Comparison of ENCODE assay signal across 9 cellular contexts in genomic region chr19:56839665-56840451, GRCh38. TPM values are rescaled to one million over a fixed set of nuclear protein-coding genes. Genes with fewer than 3 reads are reported as not detected.
DNase-seq lines count a peak whose midpoint lies in the region; ATAC-seq and TF ChIP-seq lines count a peak whose summit lies in the region.
"Had no signal": no experiment of that assay in that cellular context is flagged by ENCODE, and none has a peak within 500 bp of the region (broad histone marks: within the 10 kb centered on the region; RNA-seq: fewer than 3 reads in every experiment).

No MANE protein-coding gene starts in this region.

- no peaks in the 10 kb centered on the region for H3K36me3 Mint-ChIP-seq in activated B cell treated with CpG ODN at 0.5 μM for 24 hours (ENCODE audit: low read depth)
- H3K36me3 Mint-ChIP-seq in neural progenitor cell: peaks cover 2% of the 10 kb centered on the region
- no peaks in the 10 kb centered on the region for H3K36me3 Mint-ChIP-seq in stimulated activated effector memory CD8-positive, alpha-beta T cell treated with anti-CD3 and anti-CD28 coated beads, Interleukin-12 subunit alpha, Interleukin-12 subunit beta, amount 100 ng/mL, for 72 hours

- no peaks in the 10 kb centered on the region for H3K4me1 Mint-ChIP-seq in activated B cell treated with CpG ODN at 0.5 μM for 24 hours
- H3K4me1 Mint-ChIP-seq in neural progenitor cell: no peaks in the 10 kb centered on the region
- H3K4me1 Mint-ChIP-seq in stimulated activated effector memory CD8-positive, alpha-beta T cell treated with anti-CD3 and anti-CD28 coated beads, Interleukin-12 subunit alpha, Interleukin-12 subunit beta, amount 100 ng/mL, for 72 hours: peaks cover 8% of the 10 kb centered on the region
- H3K4me1 Mint-ChIP-seq: memory B cell had no signal

- H3K27ac Mint-ChIP-seq in activated B cell treated with CpG ODN at 0.5 μM for 24 hours (peak overlapping the region; percentile 11), neural progenitor cell (no peak overlapping the region)
- no peak overlapping the region for H3K27ac Mint-ChIP-seq in stimulated activated effector memory CD8-positive, alpha-beta T cell treated with anti-CD3 and anti-CD28 coated beads, Interleukin-12 subunit alpha, Interleukin-12 subunit beta, amount 100 ng/mL, for 72 hours
- H3K27ac Mint-ChIP-seq: memory B cell had no signal

- intact Hi-C loops in activated B cell treated with CpG ODN at 0.5 μM for 24 hours (cut with micrococcal nuclease): no loop called here
- intact Hi-C loops in Right ventricle myocardium superior (cut with DNase I): no loop called here
- intact Hi-C loops in psoas muscle (cut with DNase I): no loop called here

- TF ChIP-seq CTCF in activated B cell treated with CpG ODN at 0.5 μM for 24 hours (IDR thresholded peaks at IDR 0.05) (no peak), psoas muscle (IDR thresholded peaks at IDR 0.05) (no peak), neural progenitor cell (IDR thresholded peaks at IDR 0.05) (no peak)

- ATAC-seq in activated B cell treated with CpG ODN at 0.5 μM for 24 hours (ENCODE audit: low read depth) (peak; percentile 37), Right ventricle myocardium superior (ENCODE audit: poor library complexity) (peak; percentile 64), psoas muscle (peak; percentile 61 to 70 (median 65))
- ATAC-seq in stimulated activated effector memory CD8-positive, alpha-beta T cell treated with anti-CD3 and anti-CD28 coated beads, Interleukin-12 subunit alpha, Interleukin-12 subunit beta, amount 100 ng/mL, for 72 hours: no peak

- POLR2A ChIA-PET in activated B cell treated with CpG ODN at 0.5 μM for 24 hours (lab: Charles Lee): no interaction called here

- H3K36me3 ChIP-seq in psoas muscle (ENCODE audit: insufficient read depth in 1 of 2, low read depth in 1 of 2) (no peaks in the 10 kb centered on the region), neural progenitor cell (no peaks in the 10 kb centered on the region)

- H3K4me3 ChIP-seq in psoas muscle: peak overlapping the region; percentile 61
- H3K4me3 ChIP-seq in neural progenitor cell: no peak overlapping the region

- WGBS in psoas muscle, 3 donors: 47 to 51% (median 48%) methylated on average over 43 to 48 of the region's 48 CpGs

- H3K79me2 ChIP-seq in neural progenitor cell (ENCODE audit: low read depth): no peaks in the 10 kb centered on the region

- CTCF ChIA-PET in activated B cell treated with CpG ODN at 0.5 μM for 24 hours (lab: Charles Lee): no interaction called here

- DNase-seq in DMS 273 treated with DMSO at 0.1 percent for 48 hours (lab: John Stamatoyannopoulos, UW): peak; percentile 99
- DNase-seq in activated B cell treated with CpG ODN at 0.5 μM for 24 hours: no peak
- DNase-seq in Right ventricle myocardium superior: peak; percentile 95
- peak; percentile 93 for DNase-seq in psoas muscle
- no peak for DNase-seq in neural progenitor cell (ENCODE audit: low spot score)
- no peak for DNase-seq in GM19240 (ENCODE audit: insufficient read length, low spot score)
- DNase-seq in stimulated activated effector memory CD8-positive, alpha-beta T cell treated with anti-CD3 and anti-CD28 coated beads, Interleukin-12 subunit alpha, Interleukin-12 subunit beta, amount 100 ng/mL, for 72 hours (ENCODE audit: low spot score in 2 of 2): no peak
- no peak for DNase-seq in SHP77 (lab: John Stamatoyannopoulos, UW)

- H3K4me2 ChIP-seq in neural progenitor cell: no peak overlapping the region

- no peak overlapping the region for H2AFZ ChIP-seq in neural progenitor cell (replicated peaks)

- H3K27me3 Mint-ChIP-seq in activated B cell treated with CpG ODN at 0.5 μM for 24 hours: peaks cover 2% of the 10 kb centered on the region
- H3K27me3 Mint-ChIP-seq in neural progenitor cell (ENCODE audit: insufficient read depth, low read depth): peaks cover 3% of the 10 kb centered on the region

- H3K27me3 ChIP-seq in psoas muscle (ENCODE audit: insufficient read depth in 3 of 3, low read length in 2 of 3) (no peaks in the 10 kb centered on the region), neural progenitor cell (no peaks in the 10 kb centered on the region)

- H3K9ac ChIP-seq in neural progenitor cell: no peak overlapping the region

- no peaks in the 10 kb centered on the region for H3F3A ChIP-seq in neural progenitor cell (ENCODE audit: low read depth)

- H3K4me1 ChIP-seq in psoas muscle (no peaks in the 10 kb centered on the region), neural progenitor cell (no peaks in the 10 kb centered on the region)

- H3K9me3 ChIP-seq in psoas muscle (no peaks in the 10 kb centered on the region), neural progenitor cell (ENCODE audit: low read depth) (peaks cover 22% of the 10 kb centered on the region)

- H4K20me1 ChIP-seq in neural progenitor cell (ENCODE audit: low read depth): no peaks in the 10 kb centered on the region

- H3K27ac ChIP-seq in psoas muscle (peak overlapping the region; percentile 69), neural progenitor cell (no peak overlapping the region)

- H3K4me3 Mint-ChIP-seq in activated B cell treated with CpG ODN at 0.5 μM for 24 hours (no peak overlapping the region), neural progenitor cell (no peak overlapping the region)
- no peak overlapping the region for H3K4me3 Mint-ChIP-seq in stimulated activated effector memory CD8-positive, alpha-beta T cell treated with anti-CD3 and anti-CD28 coated beads, Interleukin-12 subunit alpha, Interleukin-12 subunit beta, amount 100 ng/mL, for 72 hours
- H3K4me3 Mint-ChIP-seq: memory B cell had no signal

- H3K9me3 Mint-ChIP-seq in activated B cell treated with CpG ODN at 0.5 μM for 24 hours (peaks cover 22% of the 10 kb centered on the region), neural progenitor cell (peaks cover 58% of the 10 kb centered on the region)
- H3K9me3 Mint-ChIP-seq in stimulated activated effector memory CD8-positive, alpha-beta T cell treated with anti-CD3 and anti-CD28 coated beads, Interleukin-12 subunit alpha, Interleukin-12 subunit beta, amount 100 ng/mL, for 72 hours: peaks cover 19% of the 10 kb centered on the region

RNA-seq across cellular contexts. Expression of gene PEG3, which starts 0.7 kb away (rescaled TPM):
- not detected in 2 replicates for total RNA-seq in activated B cell treated with CpG ODN at 0.5 μM for 24 hours
- 7.1 TPM for total RNA-seq in Right ventricle myocardium superior
- total RNA-seq in psoas muscle: 1 to 10 TPM in 3 of 4 donors, under 1 TPM in 1; 0.88 to 2.7 (median 2.2) TPM
- under 1 TPM; 0.08 to 0.97 (median 0.81) TPM for polyA plus RNA-seq in psoas muscle
- total RNA-seq in neural progenitor cell (ENCODE audit: low replicate concordance): not detected in 2 replicates

RNA-seq across cellular contexts. Expression of gene ZIM2, which starts 0.7 kb away (rescaled TPM):
- total RNA-seq in activated B cell treated with CpG ODN at 0.5 μM for 24 hours: not detected in 2 replicates
- total RNA-seq in Right ventricle myocardium superior: not detected
- not detected for total RNA-seq in psoas muscle
- under 1 TPM in 1 of 3 donors, not detected in 2; 0.03 TPM for polyA plus RNA-seq in psoas muscle
- total RNA-seq in neural progenitor cell (ENCODE audit: low replicate concordance): not detected in 2 replicates

Comparison
In these comparisons a context has a peak if more than half of its experiments do, and no peak if none do; other contexts are left out.
1. DNase-seq: peak in DMS 273 treated with DMSO at 0.1 percent for 48 hours (single experiment), Right ventricle myocardium superior (single experiment) and psoas muscle (2 of 2); none in activated B cell treated with CpG ODN at 0.5 μM for 24 hours (single experiment), neural progenitor cell (single experiment), GM19240 (single experiment), stimulated activated effector memory CD8-positive, alpha-beta T cell treated with anti-CD3 and anti-CD28 coated beads, Interleukin-12 subunit alpha, Interleukin-12 subunit beta, amount 100 ng/mL, for 72 hours (0 of 2) and SHP77 (0 of 2).